In the genomic region with DNA sequence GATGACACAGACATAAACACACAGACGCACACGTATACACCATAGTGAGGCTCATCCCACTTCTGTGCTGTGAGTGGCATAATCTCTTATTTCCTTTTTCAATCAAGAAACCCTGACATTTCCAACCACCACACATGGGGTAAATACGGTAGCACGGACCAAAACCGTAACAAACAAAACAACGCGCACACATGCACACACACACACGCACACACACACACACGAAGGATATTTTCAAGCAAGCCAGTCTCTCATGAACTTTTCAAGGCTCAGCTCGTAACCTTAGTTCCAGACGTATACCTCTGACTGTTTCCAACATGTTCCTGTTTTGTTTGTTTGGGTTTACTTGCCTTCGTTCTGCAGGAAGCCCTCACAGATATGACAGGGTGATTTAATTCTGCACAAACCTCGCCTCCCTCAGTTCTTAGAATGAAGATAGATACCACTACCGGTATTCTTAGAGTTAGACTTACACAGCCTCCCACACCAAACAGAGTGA, we compare ENCODE assay signal across 1 cellular context.
TF ChIP-seq lines count a peak whose summit lies in the region.

No MANE protein-coding gene starts in this region.

TF ChIP-seq in GM12878, 131 proteins besides CTCF, POLR2A, EP300 and RAD21 (continued from another document):
- TF ChIP-seq, protein P1, sequence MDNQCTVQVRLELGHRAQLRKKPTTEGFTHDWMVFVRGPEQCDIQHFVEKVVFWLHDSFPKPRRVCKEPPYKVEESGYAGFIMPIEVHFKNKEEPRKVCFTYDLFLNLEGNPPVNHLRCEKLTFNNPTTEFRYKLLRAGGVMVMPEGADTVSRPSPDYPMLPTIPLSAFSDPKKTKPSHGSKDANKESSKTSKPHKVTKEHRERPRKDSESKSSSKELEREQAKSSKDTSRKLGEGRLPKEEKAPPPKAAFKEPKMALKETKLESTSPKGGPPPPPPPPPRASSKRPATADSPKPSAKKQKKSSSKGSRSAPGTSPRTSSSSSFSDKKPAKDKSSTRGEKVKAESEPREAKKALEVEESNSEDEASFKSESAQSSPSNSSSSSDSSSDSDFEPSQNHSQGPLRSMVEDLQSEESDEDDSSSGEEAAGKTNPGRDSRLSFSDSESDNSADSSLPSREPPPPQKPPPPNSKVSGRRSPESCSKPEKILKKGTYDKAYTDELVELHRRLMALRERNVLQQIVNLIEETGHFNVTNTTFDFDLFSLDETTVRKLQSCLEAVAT (IDR thresholded peaks at IDR 0.05) = 0 out of 2 replicates have a peak, but pooled peaks have one; percentile 24
- TF ChIP-seq MEF2A (IDR thresholded peaks at IDR 0.05; ENCODE audit: insufficient read depth, low read depth, low read length) (no peak), SMAD5 (IDR thresholded peaks at IDR 0.05; ENCODE audit: low read depth) (no peak), CREM (IDR thresholded peaks at IDR 0.05; ENCODE audit: low read depth) (0 out of 2 replicates have a peak, but pooled peaks have one; percentile 27), NFXL1 (IDR thresholded peaks at IDR 0.05; ENCODE audit: borderline replicate concordance) (no peak), YY1 (IDR thresholded peaks at IDR 0.05; ENCODE audit: low read depth, low read length) (0 out of 2 replicates have a peak, but pooled peaks have one; percentile 20)
- TF ChIP-seq, protein P2, sequence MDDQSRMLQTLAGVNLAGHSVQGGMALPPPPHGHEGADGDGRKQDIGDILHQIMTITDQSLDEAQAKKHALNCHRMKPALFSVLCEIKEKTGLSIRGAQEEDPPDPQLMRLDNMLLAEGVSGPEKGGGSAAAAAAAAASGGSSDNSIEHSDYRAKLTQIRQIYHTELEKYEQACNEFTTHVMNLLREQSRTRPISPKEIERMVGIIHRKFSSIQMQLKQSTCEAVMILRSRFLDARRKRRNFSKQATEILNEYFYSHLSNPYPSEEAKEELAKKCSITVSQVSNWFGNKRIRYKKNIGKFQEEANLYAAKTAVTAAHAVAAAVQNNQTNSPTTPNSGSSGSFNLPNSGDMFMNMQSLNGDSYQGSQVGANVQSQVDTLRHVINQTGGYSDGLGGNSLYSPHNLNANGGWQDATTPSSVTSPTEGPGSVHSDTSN (IDR thresholded peaks at IDR 0.05; ENCODE audit: insufficient replicate concordance, low read depth, low read length) = no peak
